1 cellular context compared by ENCODE assay signal in the genomic region with DNA sequence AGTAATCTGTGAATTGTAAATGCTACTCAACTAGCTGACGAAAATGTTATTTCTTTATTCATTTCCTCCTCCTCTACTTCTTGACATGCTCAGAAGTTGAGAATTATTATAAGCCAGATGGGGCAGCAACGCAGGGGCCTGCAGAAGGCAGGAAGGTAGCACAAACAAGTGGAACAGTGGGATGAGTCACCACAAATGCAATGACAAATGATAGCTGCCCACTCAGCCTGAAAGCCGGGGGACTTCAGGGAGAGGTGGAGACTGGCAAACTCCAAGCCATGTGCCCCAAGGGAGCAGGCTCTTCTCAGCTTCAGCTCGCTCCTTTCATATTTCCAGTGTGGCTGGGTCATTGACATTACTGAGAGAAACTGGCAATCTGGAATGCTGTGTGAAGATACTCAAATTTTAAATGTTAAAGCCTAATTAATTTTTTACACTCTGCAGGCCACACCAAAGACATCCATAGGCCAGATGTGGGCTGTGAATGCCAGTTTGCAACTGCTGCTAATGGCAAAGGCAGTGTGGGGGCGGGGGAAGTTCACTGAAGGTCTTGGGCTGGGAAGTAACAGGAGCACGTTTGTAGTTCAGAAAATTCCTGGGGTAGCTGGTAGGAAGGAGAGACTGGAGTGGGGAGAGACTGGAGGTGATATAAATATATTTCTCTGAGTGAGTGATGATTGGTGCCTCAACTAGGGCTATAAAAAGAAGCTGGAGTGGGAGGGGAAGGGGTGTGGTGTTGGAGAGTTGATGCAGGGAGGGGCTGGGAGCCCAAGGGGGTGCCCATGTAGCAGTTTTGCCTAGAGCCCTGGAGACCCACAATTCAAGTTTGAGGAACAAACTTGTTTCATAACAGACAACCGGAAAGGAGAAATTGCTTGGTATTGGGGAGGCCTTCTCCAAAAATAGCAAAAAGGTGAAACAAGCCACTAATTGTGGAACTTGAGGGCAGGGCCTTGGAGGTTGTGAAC.
TF ChIP-seq lines count a peak whose summit lies in the region.

No MANE protein-coding gene starts in this region.

TF ChIP-seq in GM12878, 131 proteins besides CTCF, POLR2A, EP300 and RAD21 (continued from another document and continues in another):
- no peak for TF ChIP-seq PKNOX1 (IDR thresholded peaks at IDR 0.05)
- 0 out of 2 replicates have a peak, but pooled peaks have one; percentile 43 for TF ChIP-seq TBL1XR1 (IDR thresholded peaks at IDR 0.05; ENCODE audit: low read depth, low read length)
- no peak for TF ChIP-seq ZNF687 (IDR thresholded peaks at IDR 0.05)
- peak in 1 of 2 experiments; percentile 85; a peak in 2 of 4 replicates for TF ChIP-seq ETV6 (conservative IDR thresholded peaks at IDR 0.05 in 1 of 2, IDR thresholded peaks at IDR 0.05 in 1 of 2; ENCODE audit: borderline replicate concordance in 1 of 2, low read depth in 1 of 2)
- TF ChIP-seq, protein P1, sequence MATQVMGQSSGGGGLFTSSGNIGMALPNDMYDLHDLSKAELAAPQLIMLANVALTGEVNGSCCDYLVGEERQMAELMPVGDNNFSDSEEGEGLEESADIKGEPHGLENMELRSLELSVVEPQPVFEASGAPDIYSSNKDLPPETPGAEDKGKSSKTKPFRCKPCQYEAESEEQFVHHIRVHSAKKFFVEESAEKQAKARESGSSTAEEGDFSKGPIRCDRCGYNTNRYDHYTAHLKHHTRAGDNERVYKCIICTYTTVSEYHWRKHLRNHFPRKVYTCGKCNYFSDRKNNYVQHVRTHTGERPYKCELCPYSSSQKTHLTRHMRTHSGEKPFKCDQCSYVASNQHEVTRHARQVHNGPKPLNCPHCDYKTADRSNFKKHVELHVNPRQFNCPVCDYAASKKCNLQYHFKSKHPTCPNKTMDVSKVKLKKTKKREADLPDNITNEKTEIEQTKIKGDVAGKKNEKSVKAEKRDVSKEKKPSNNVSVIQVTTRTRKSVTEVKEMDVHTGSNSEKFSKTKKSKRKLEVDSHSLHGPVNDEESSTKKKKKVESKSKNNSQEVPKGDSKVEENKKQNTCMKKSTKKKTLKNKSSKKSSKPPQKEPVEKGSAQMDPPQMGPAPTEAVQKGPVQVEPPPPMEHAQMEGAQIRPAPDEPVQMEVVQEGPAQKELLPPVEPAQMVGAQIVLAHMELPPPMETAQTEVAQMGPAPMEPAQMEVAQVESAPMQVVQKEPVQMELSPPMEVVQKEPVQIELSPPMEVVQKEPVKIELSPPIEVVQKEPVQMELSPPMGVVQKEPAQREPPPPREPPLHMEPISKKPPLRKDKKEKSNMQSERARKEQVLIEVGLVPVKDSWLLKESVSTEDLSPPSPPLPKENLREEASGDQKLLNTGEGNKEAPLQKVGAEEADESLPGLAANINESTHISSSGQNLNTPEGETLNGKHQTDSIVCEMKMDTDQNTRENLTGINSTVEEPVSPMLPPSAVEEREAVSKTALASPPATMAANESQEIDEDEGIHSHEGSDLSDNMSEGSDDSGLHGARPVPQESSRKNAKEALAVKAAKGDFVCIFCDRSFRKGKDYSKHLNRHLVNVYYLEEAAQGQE (IDR thresholded peaks at IDR 0.05; ENCODE audit: low read depth, low read length): 0 out of 2 replicates have a peak, but pooled peaks have one; percentile 15
- TF ChIP-seq, protein P2, sequence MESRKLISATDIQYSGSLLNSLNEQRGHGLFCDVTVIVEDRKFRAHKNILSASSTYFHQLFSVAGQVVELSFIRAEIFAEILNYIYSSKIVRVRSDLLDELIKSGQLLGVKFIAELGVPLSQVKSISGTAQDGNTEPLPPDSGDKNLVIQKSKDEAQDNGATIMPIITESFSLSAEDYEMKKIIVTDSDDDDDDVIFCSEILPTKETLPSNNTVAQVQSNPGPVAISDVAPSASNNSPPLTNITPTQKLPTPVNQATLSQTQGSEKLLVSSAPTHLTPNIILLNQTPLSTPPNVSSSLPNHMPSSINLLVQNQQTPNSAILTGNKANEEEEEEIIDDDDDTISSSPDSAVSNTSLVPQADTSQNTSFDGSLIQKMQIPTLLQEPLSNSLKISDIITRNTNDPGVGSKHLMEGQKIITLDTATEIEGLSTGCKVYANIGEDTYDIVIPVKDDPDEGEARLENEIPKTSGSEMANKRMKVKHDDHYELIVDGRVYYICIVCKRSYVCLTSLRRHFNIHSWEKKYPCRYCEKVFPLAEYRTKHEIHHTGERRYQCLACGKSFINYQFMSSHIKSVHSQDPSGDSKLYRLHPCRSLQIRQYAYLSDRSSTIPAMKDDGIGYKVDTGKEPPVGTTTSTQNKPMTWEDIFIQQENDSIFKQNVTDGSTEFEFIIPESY (IDR thresholded peaks at IDR 0.05): no peak
- TF ChIP-seq YBX1 (IDR thresholded peaks at IDR 0.05): no peak
- no peak for TF ChIP-seq EZH2 (IDR thresholded peaks at IDR 0.05; ENCODE audit: borderline replicate concordance, control insufficient read depth, low read depth, low read length)
- TF ChIP-seq NFXL1 (IDR thresholded peaks at IDR 0.05; ENCODE audit: borderline replicate concordance): no peak
- no peak for TF ChIP-seq RB1 (IDR thresholded peaks at IDR 0.05; ENCODE audit: borderline replicate concordance)
- TF ChIP-seq, protein P3, sequence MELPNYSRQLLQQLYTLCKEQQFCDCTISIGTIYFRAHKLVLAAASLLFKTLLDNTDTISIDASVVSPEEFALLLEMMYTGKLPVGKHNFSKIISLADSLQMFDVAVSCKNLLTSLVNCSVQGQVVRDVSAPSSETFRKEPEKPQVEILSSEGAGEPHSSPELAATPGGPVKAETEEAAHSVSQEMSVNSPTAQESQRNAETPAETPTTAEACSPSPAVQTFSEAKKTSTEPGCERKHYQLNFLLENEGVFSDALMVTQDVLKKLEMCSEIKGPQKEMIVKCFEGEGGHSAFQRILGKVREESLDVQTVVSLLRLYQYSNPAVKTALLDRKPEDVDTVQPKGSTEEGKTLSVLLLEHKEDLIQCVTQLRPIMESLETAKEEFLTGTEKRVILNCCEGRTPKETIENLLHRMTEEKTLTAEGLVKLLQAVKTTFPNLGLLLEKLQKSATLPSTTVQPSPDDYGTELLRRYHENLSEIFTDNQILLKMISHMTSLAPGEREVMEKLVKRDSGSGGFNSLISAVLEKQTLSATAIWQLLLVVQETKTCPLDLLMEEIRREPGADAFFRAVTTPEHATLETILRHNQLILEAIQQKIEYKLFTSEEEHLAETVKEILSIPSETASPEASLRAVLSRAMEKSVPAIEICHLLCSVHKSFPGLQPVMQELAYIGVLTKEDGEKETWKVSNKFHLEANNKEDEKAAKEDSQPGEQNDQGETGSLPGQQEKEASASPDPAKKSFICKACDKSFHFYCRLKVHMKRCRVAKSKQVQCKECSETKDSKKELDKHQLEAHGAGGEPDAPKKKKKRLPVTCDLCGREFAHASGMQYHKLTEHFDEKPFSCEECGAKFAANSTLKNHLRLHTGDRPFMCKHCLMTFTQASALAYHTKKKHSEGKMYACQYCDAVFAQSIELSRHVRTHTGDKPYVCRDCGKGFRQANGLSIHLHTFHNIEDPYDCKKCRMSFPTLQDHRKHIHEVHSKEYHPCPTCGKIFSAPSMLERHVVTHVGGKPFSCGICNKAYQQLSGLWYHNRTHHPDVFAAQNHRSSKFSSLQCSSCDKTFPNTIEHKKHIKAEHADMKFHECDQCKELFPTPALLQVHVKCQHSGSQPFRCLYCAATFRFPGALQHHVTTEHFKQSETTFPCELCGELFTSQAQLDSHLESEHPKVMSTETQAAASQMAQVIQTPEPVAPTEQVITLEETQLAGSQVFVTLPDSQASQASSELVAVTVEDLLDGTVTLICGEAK (IDR thresholded peaks at IDR 0.05; ENCODE audit: borderline replicate concordance): no peak
- TF ChIP-seq SREBF1 (IDR thresholded peaks at IDR 0.05; ENCODE audit: low read length): no peak
- TF ChIP-seq, protein P4, sequence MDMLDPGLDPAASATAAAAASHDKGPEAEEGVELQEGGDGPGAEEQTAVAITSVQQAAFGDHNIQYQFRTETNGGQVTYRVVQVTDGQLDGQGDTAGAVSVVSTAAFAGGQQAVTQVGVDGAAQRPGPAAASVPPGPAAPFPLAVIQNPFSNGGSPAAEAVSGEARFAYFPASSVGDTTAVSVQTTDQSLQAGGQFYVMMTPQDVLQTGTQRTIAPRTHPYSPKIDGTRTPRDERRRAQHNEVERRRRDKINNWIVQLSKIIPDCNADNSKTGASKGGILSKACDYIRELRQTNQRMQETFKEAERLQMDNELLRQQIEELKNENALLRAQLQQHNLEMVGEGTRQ (IDR thresholded peaks at IDR 0.05; ENCODE audit: borderline replicate concordance, low read depth, low read length): no peak
- TF ChIP-seq, protein P5, sequence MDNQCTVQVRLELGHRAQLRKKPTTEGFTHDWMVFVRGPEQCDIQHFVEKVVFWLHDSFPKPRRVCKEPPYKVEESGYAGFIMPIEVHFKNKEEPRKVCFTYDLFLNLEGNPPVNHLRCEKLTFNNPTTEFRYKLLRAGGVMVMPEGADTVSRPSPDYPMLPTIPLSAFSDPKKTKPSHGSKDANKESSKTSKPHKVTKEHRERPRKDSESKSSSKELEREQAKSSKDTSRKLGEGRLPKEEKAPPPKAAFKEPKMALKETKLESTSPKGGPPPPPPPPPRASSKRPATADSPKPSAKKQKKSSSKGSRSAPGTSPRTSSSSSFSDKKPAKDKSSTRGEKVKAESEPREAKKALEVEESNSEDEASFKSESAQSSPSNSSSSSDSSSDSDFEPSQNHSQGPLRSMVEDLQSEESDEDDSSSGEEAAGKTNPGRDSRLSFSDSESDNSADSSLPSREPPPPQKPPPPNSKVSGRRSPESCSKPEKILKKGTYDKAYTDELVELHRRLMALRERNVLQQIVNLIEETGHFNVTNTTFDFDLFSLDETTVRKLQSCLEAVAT (IDR thresholded peaks at IDR 0.05): no peak
- 0 out of 2 replicates have a peak, but pooled peaks have one; percentile 38 for TF ChIP-seq CBX5 (IDR thresholded peaks at IDR 0.05; ENCODE audit: low read depth)
- no peak for TF ChIP-seq RFX5 (IDR thresholded peaks at IDR 0.05; ENCODE audit: low read depth, low read length)
- TF ChIP-seq, protein P6, sequence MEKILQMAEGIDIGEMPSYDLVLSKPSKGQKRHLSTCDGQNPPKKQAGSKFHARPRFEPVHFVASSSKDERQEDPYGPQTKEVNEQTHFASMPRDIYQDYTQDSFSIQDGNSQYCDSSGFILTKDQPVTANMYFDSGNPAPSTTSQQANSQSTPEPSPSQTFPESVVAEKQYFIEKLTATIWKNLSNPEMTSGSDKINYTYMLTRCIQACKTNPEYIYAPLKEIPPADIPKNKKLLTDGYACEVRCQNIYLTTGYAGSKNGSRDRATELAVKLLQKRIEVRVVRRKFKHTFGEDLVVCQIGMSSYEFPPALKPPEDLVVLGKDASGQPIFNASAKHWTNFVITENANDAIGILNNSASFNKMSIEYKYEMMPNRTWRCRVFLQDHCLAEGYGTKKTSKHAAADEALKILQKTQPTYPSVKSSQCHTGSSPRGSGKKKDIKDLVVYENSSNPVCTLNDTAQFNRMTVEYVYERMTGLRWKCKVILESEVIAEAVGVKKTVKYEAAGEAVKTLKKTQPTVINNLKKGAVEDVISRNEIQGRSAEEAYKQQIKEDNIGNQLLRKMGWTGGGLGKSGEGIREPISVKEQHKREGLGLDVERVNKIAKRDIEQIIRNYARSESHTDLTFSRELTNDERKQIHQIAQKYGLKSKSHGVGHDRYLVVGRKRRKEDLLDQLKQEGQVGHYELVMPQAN (conservative IDR thresholded peaks at IDR 0.05): no peak
- TF ChIP-seq, protein P7, sequence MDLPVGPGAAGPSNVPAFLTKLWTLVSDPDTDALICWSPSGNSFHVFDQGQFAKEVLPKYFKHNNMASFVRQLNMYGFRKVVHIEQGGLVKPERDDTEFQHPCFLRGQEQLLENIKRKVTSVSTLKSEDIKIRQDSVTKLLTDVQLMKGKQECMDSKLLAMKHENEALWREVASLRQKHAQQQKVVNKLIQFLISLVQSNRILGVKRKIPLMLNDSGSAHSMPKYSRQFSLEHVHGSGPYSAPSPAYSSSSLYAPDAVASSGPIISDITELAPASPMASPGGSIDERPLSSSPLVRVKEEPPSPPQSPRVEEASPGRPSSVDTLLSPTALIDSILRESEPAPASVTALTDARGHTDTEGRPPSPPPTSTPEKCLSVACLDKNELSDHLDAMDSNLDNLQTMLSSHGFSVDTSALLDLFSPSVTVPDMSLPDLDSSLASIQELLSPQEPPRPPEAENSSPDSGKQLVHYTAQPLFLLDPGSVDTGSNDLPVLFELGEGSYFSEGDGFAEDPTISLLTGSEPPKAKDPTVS (IDR thresholded peaks at IDR 0.05; ENCODE audit: low read depth, low read length): no peak
- TF ChIP-seq BMI1 (IDR thresholded peaks at IDR 0.05; ENCODE audit: borderline replicate concordance): no peak
- TF ChIP-seq YY1 (IDR thresholded peaks at IDR 0.05; ENCODE audit: low read depth, low read length): no peak; the same call in 1 of the 2 replicates
